ENCODE assay signal across 9 cellular contexts in genomic region chr16:4517812-4518211, GRCh38. TPM values are rescaled to one million over a fixed set of nuclear protein-coding genes. Genes with fewer than 3 reads are reported as not detected.
DNase-seq lines count a peak whose midpoint lies in the region; ATAC-seq, FAIRE-seq and TF ChIP-seq lines count a peak whose summit lies in the region.
"Had no signal": no experiment of that assay in that cellular context is flagged by ENCODE, and none has a peak within 500 bp of the region (broad histone marks: within the 10 kb centered on the region; RNA-seq: fewer than 3 reads in every experiment).

No MANE protein-coding gene starts in this region.

- intact Hi-C loops in posterior cingulate gyrus (cut with DNase I), result loop anchor here (10.0 kb wide), 1 partner anchor 167 kb away; no protein-coding TSS in a partner anchor

- peak; percentile 69 to 80 for TF ChIP-seq RAD21 in A549 (conservative IDR thresholded peaks at IDR 0.05 in 1 of 2, IDR thresholded peaks at IDR 0.05 in 1 of 2)

- no peak overlapping the region for H3K9ac ChIP-seq in OCI-LY3 (ENCODE audit: low read length)

- TF ChIP-seq CTCF in A549 (IDR thresholded peaks at IDR 0.05) (peak; percentile 55), OCI-LY3 (IDR thresholded peaks at IDR 0.05; ENCODE audit: low read depth, low read length) (peak; percentile 76)

- no peaks in the 10 kb centered on the region for H3K4me1 ChIP-seq in A549
- peaks cover 24% of the 10 kb centered on the region for H3K4me1 ChIP-seq in OCI-LY3 (ENCODE audit: low read length)

- peak; percentile 40 to 47 for DNase-seq in A549 (ENCODE audit: low read depth in 1 of 2, low spot score in 1 of 2)
- no peak for DNase-seq in GM12891 (ENCODE audit: insufficient read length, low spot score)
- peak; percentile 30 to 53 for DNase-seq in erythroblast (lab: John Stamatoyannopoulos, UW)
- peak in 8 of 10 donors; percentile 53 to 95 (median 65) for DNase-seq in posterior cingulate gyrus
- no peak for DNase-seq in NCI-H2171 treated with DMSO at 0.1 percent for 48 hours (lab: John Stamatoyannopoulos, UW)
- DNase-seq: activated naive CD8-positive, alpha-beta T cell treated with anti-CD3 and anti-CD28 coated beads, Interleukin-2, amount 10 ng/mL, durations not matched to agents 7 days and 5 days had no signal

- no peaks in the 10 kb centered on the region for H3K79me2 ChIP-seq in OCI-LY3 (ENCODE audit: low read length)

- H3K36me3 ChIP-seq in OCI-LY3 (replicated peaks; ENCODE audit: low read depth, low read length), result peaks cover 10% of the 10 kb centered on the region

- peaks cover 10% of the 10 kb centered on the region; the same call in 1 of the 2 replicates for H4K20me1 ChIP-seq in OCI-LY3 (ENCODE audit: insufficient read depth, low read length)

- CTCF ChIA-PET in A549 (lab: Yijun Ruan, JAX), result interaction anchor here (0.6 to 18.0 kb wide), 17 partner anchors 8 to 441 kb away, joined by 3 to 301 read pairs (median 4); partner anchors contain the start of genes CDIP1, MGRN1, NUDT16L1 and SEC14L5

- H3K4me2 ChIP-seq in A549, result no peak overlapping the region
- no peak overlapping the region for H3K4me2 ChIP-seq in OCI-LY3 (ENCODE audit: low read length)

- FAIRE-seq in A549 (lab: Jason Lieb, UNC) (no peak), GM12891 (lab: Jason Lieb, UNC) (peak; percentile 43)

- no peak overlapping the region for H3K4me3 ChIP-seq in A549
- H3K4me3 ChIP-seq in OCI-LY3 (ENCODE audit: low read length), result no peak overlapping the region

- peak; percentile 77 to 89; a peak in 4 of 6 replicates for ATAC-seq in A549
- no peak for ATAC-seq in GM18519 (IDR thresholded peaks at IDR 0.05; ENCODE audit: low FRiP score, unreplicated experiment)
- ATAC-seq in HG02885 (IDR thresholded peaks at IDR 0.05; ENCODE audit: poor library complexity, unreplicated experiment), result no peak

- H3K27me3 ChIP-seq in OCI-LY3 (ENCODE audit: low read depth, low read length), result no peaks in the 10 kb centered on the region

- POLR2A ChIA-PET in A549 (lab: Yijun Ruan, JAX), result no interaction called here

- no peak for TF ChIP-seq EP300 in A549 (IDR thresholded peaks at IDR 0.05)

- H3K27ac ChIP-seq in A549 (no peak overlapping the region), OCI-LY3 (ENCODE audit: low read length) (no peak overlapping the region)

- 30% methylated on average over 6 of the region's 6 CpGs for WGBS in A549 (ENCODE audit: missing lambda C conversion rate)

- no peak overlapping the region for H2AFZ ChIP-seq in OCI-LY3 (ENCODE audit: low read depth, low read length)

- H3K9me3 ChIP-seq in A549, result no peaks in the 10 kb centered on the region
- no peaks in the 10 kb centered on the region for H3K9me3 ChIP-seq in OCI-LY3 (ENCODE audit: insufficient read depth, low read length)

- no peak for TF ChIP-seq POLR2A in A549 (IDR thresholded peaks at IDR 0.05; ENCODE audit: low read length)
- no peak for TF ChIP-seq POLR2A in GM12891 (IDR thresholded peaks at IDR 0.05; ENCODE audit: low read depth, low read length)
- no peak for TF ChIP-seq POLR2A in erythroblast (IDR thresholded peaks at IDR 0.05; ENCODE audit: low read length)

TF ChIP-seq in A549, 52 proteins besides CTCF, POLR2A, EP300 and RAD21:
- TF ChIP-seq GATA3 (IDR thresholded peaks at IDR 0.05; ENCODE audit: borderline replicate concordance), result no peak
- peak; percentile 42 for TF ChIP-seq SMC3 (IDR thresholded peaks at IDR 0.05)

TF ChIP-seq in GM12891, 5 proteins besides CTCF, POLR2A, EP300 and RAD21:
- TF ChIP-seq TAF1 (IDR thresholded peaks at IDR 0.05; ENCODE audit: low read depth, low read length) (no peak), PAX5 (IDR thresholded peaks at IDR 0.05; ENCODE audit: insufficient read depth, low read length, severe bottlenecking) (no peak), POU2F2 (IDR thresholded peaks at IDR 0.05; ENCODE audit: low read depth, low read length) (no peak), POLR2AphosphoS5 (IDR thresholded peaks at IDR 0.05; ENCODE audit: low read depth, low read length) (no peak), SPI1 (IDR thresholded peaks at IDR 0.05; ENCODE audit: low read depth, low read length) (no peak)

RNA-seq across cellular contexts. Expression of gene CDIP1, which starts 20.8 kb away (rescaled TPM):
- 3.7 and 4.4 TPM in 2 replicates for polyA plus RNA-seq in A549 (2011; rRNA removed)
- 5.0 and 6.2 TPM in 2 replicates for polyA plus RNA-seq in A549 (2012; cell fraction: cytosol; rRNA removed)
- polyA plus RNA-seq in A549 (2012; cell fraction: nucleus; rRNA removed), result 5.3 TPM in 2 replicates
- polyA plus RNA-seq in A549 (2017; fragmentation: RNase III; extraction: RNeasy Plus Mini Kit Qiagen cat#74134 plus additional on column Dnase treatment), result 7.8 to 8.4 TPM (median 8.3 TPM) in 3 replicates
- polyA minus RNA-seq in A549 (2011; rRNA and poly(A)+ RNA removed), result 2.6 and 3.7 TPM in 2 replicates
- polyA plus RNA-seq in GM12891 (2012; ENCODE audit: low read depth, missing spikeins), result 24.6 TPM

RNA-seq across cellular contexts. Expression of gene C16orf96, which starts 38.3 kb away (rescaled TPM):
- polyA plus RNA-seq in A549 (2011; rRNA removed), result 0.03 TPM in 1 of 2 replicates, not detected in the other
- 0.01 TPM in 2 replicates for polyA plus RNA-seq in A549 (2012; cell fraction: cytosol; rRNA removed)
- polyA plus RNA-seq in A549 (2012; cell fraction: nucleus; rRNA removed), result 0.02 and 0.04 TPM in 2 replicates
- polyA plus RNA-seq in A549 (2017; fragmentation: RNase III; extraction: RNeasy Plus Mini Kit Qiagen cat#74134 plus additional on column Dnase treatment), result 0.01 to 0.03 TPM in 2 of 3 replicates, not detected in the other
- not detected in 2 replicates for polyA minus RNA-seq in A549 (2011; rRNA and poly(A)+ RNA removed)
- 0.06 TPM for polyA plus RNA-seq in GM12891 (2012; ENCODE audit: low read depth, missing spikeins)

RNA-seq across cellular contexts. Expression of gene HMOX2, which starts 41.6 kb away (rescaled TPM):
- 35.4 and 37.3 TPM in 2 replicates for polyA plus RNA-seq in A549 (2011; rRNA removed)
- 65.7 and 69.4 TPM in 2 replicates for polyA plus RNA-seq in A549 (2012; cell fraction: cytosol; rRNA removed)
- 54.9 and 55.2 TPM in 2 replicates for polyA plus RNA-seq in A549 (2012; cell fraction: nucleus; rRNA removed)
- 47.7 to 49.6 TPM (median 49.5 TPM) in 3 replicates for polyA plus RNA-seq in A549 (2017; fragmentation: RNase III; extraction: RNeasy Plus Mini Kit Qiagen cat#74134 plus additional on column Dnase treatment)
- 30.2 and 35.8 TPM in 2 replicates for polyA minus RNA-seq in A549 (2011; rRNA and poly(A)+ RNA removed)
- 34.0 TPM for polyA plus RNA-seq in GM12891 (2012; ENCODE audit: low read depth, missing spikeins)

RNA-seq across cellular contexts. Expression of gene NMRAL1, which starts 43.4 kb away (rescaled TPM):
- polyA plus RNA-seq in A549 (2011; rRNA removed), result 36.3 and 36.4 TPM in 2 replicates
- polyA plus RNA-seq in A549 (2012; cell fraction: cytosol; rRNA removed), result 77.1 and 78.5 TPM in 2 replicates
- 83.5 and 111 TPM in 2 replicates for polyA plus RNA-seq in A549 (2012; cell fraction: nucleus; rRNA removed)
- 47.4 to 55.8 TPM (median 48.8 TPM) in 3 replicates for polyA plus RNA-seq in A549 (2017; fragmentation: RNase III; extraction: RNeasy Plus Mini Kit Qiagen cat#74134 plus additional on column Dnase treatment)
- polyA minus RNA-seq in A549 (2011; rRNA and poly(A)+ RNA removed), result 54.9 and 55.1 TPM in 2 replicates
- polyA plus RNA-seq in GM12891 (2012; ENCODE audit: low read depth, missing spikeins), result 61.8 TPM

Comparison
In these comparisons a context has a peak if more than half of its experiments do, and no peak if none do; other contexts are left out.
1. ATAC-seq: peak in A549 (2 of 2); none in GM18519 (single experiment) and HG02885 (single experiment).
2. DNase-seq: peak in A549 (2 of 2), erythroblast (2 of 2) and posterior cingulate gyrus (8 of 10); none in GM12891 (single experiment) and NCI-H2171 treated with DMSO at 0.1 percent for 48 hours (single experiment).